In the genomic region with DNA sequence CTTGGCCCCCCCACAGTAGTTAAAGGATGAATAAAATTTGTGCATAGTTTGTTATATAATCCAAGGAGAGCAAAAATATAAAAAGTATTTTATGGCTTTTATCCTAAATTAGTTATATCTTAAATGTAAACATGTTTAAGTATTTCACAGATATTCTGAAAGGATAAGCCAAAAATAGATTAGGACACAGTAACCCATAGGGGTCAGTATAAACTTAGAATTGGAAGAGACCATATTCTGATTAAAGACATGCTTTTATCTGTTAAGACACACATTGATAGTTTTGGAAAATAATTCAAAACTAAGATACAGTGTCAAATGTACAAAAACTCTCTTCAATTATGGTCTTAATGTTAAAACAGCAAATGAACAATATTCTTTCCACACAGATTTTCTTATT, we compare ENCODE assay signal across 8 cellular contexts. TPM values are rescaled to one million over a fixed set of nuclear protein-coding genes. Genes with fewer than 3 reads are reported as not detected.
DNase-seq lines count a peak whose midpoint lies in the region; ATAC-seq and TF ChIP-seq lines count a peak whose summit lies in the region.

No MANE protein-coding gene starts in this region.

- intact Hi-C loops in body of pancreas (cut with DNase I), result no loop called here

- no peak overlapping the region for H2AFZ ChIP-seq in Loucy (ENCODE audit: low read length)

- no peak overlapping the region for H3K4me2 ChIP-seq in DOHH2 (ENCODE audit: low read length)
- H3K4me2 ChIP-seq in Loucy (ENCODE audit: low read depth, low read length, poor library complexity, severe bottlenecking), result no peak overlapping the region

- no peaks in the 10 kb centered on the region for H3K9me2 ChIP-seq in DOHH2 (replicated peaks; ENCODE audit: control insufficient read depth, low read length)
- H3K9me2 ChIP-seq in Loucy (replicated peaks; ENCODE audit: low read depth, low read length), result no peaks in the 10 kb centered on the region

- DNase-seq in body of pancreas (no peak), myocyte (ENCODE audit: low read depth) (peak; percentile 18), anterior cingulate cortex (lab: John Stamatoyannopoulos, UW) (no peak), substantia nigra (lab: John Stamatoyannopoulos, UW) (no peak)

- H4K20me1 ChIP-seq in DOHH2 (ENCODE audit: control insufficient read depth, insufficient read depth, low read depth, low read length) (no peaks in the 10 kb centered on the region), Loucy (ENCODE audit: insufficient read depth, low read length, poor library complexity, severe bottlenecking) (peaks cover 4% of the 10 kb centered on the region)

- H3K27me3 ChIP-seq in DOHH2 (ENCODE audit: control insufficient read depth, low read length), result no peaks in the 10 kb centered on the region
- no peaks in the 10 kb centered on the region for H3K27me3 ChIP-seq in Loucy (ENCODE audit: insufficient read depth, low read length, poor library complexity, severe bottlenecking)
- no peaks in the 10 kb centered on the region for H3K27me3 ChIP-seq in body of pancreas

- H3K27ac ChIP-seq in DOHH2 (ENCODE audit: low read depth, low read length) (no peak overlapping the region), body of pancreas (no peak overlapping the region), substantia nigra (ENCODE audit: low read depth, low read length, poor library complexity, severe bottlenecking) (no peak overlapping the region)

- ATAC-seq in body of pancreas (no peak), HG03457 (IDR thresholded peaks at IDR 0.05; ENCODE audit: unreplicated experiment) (no peak), HG03469 (IDR thresholded peaks at IDR 0.05; ENCODE audit: unreplicated experiment) (no peak)

- H3K4me1 ChIP-seq in DOHH2 (ENCODE audit: control insufficient read depth, low read length), result peaks cover 5% of the 10 kb centered on the region
- H3K4me1 ChIP-seq in Loucy (ENCODE audit: insufficient read depth, low read length, poor library complexity, severe bottlenecking), result peaks cover 6% of the 10 kb centered on the region
- H3K4me1 ChIP-seq in body of pancreas, result peaks cover 9% of the 10 kb centered on the region

- H3K4me3 ChIP-seq in DOHH2 (ENCODE audit: low read length) (no peak overlapping the region), Loucy (ENCODE audit: low read length, poor library complexity, severe bottlenecking) (no peak overlapping the region), body of pancreas (no peak overlapping the region)

- H3K9me3 ChIP-seq in DOHH2 (ENCODE audit: control insufficient read depth, insufficient read depth, low read length) (no peaks in the 10 kb centered on the region), Loucy (ENCODE audit: insufficient read depth, low read depth, low read length) (no peaks in the 10 kb centered on the region), body of pancreas (no peaks in the 10 kb centered on the region)

- TF ChIP-seq POLR2A in body of pancreas (IDR thresholded peaks at IDR 0.05), result no peak

- H3F3A ChIP-seq in DOHH2 (ENCODE audit: control insufficient read depth, insufficient read depth) (peaks cover 2% of the 10 kb centered on the region; the same call in 1 of the 2 replicates), Loucy (ENCODE audit: low read depth) (no peaks in the 10 kb centered on the region)

- H3K36me3 ChIP-seq in DOHH2 (ENCODE audit: control insufficient read depth, low read length) (no peaks in the 10 kb centered on the region; the same call in 1 of the 2 replicates), Loucy (ENCODE audit: insufficient read depth, low read length) (no peaks in the 10 kb centered on the region), body of pancreas (replicated peaks in 1 of 2; ENCODE audit: insufficient read depth in 1 of 2, low read depth in 2 of 2) (no peaks in the 10 kb centered on the region)

- H3K9ac ChIP-seq in Loucy (ENCODE audit: low read depth, low read length, poor library complexity, severe bottlenecking), result no peak overlapping the region

- TF ChIP-seq CTCF in DOHH2 (IDR thresholded peaks at IDR 0.05; ENCODE audit: low read depth, low read length, poor library complexity, severe bottlenecking), result peak; percentile 43
- peak; percentile 73 for TF ChIP-seq CTCF in Loucy (conservative IDR thresholded peaks at IDR 0.05; ENCODE audit: low read length)
- peak in 5 of 7 experiments; percentile 12 to 38 (median 17) for TF ChIP-seq CTCF in body of pancreas (IDR thresholded peaks at IDR 0.05)

- peaks cover 16% of the 10 kb centered on the region for H3K79me2 ChIP-seq in DOHH2 (ENCODE audit: control insufficient read depth, low read length)
- peaks cover 13% of the 10 kb centered on the region for H3K79me2 ChIP-seq in Loucy (ENCODE audit: insufficient read depth, low read length)

RNA-seq across cellular contexts. Expression of a gene that starts 4.5 kb away (rescaled TPM):
- total RNA-seq in body of pancreas (10 to 100 TPM; 31.3 to 84.3 TPM), myocyte (299 and 322 TPM in 2 replicates)
- 112 TPM for polyA plus RNA-seq in myocyte (2012)

Comparison
In these comparisons a context has a peak if more than half of its experiments do, and no peak if none do; other contexts are left out.
1. CTCF ChIP-seq: peak in every context shown above with its lines; median percentile 73 in Loucy; 43 in DOHH2; 17 in body of pancreas.